ENCODE assay signal across 9 cellular contexts in genomic region chr9:37920471-37921167, GRCh38. TPM values are rescaled to one million over a fixed set of nuclear protein-coding genes. Genes with fewer than 3 reads are reported as not detected.
DNase-seq lines count a peak whose midpoint lies in the region; ATAC-seq, FAIRE-seq and TF ChIP-seq lines count a peak whose summit lies in the region.
"Had no signal": no experiment of that assay in that cellular context is flagged by ENCODE, and none has a peak within 500 bp of the region (broad histone marks: within the 10 kb centered on the region; RNA-seq: fewer than 3 reads in every experiment).

No MANE protein-coding gene starts in this region.

- no peaks in the 10 kb centered on the region for H3K36me3 ChIP-seq in GM12878 (ENCODE audit: control insufficient read depth in 2 of 2, insufficient read depth in 2 of 2, low read length in 1 of 2)

- H3K79me2 ChIP-seq in GM12878 (ENCODE audit: control insufficient read depth, insufficient read depth, low read length) = no peaks in the 10 kb centered on the region

- H3K9me3 ChIP-seq in GM12878 (replicated peaks; ENCODE audit: control insufficient read depth, insufficient read depth, low read length) = no peaks in the 10 kb centered on the region

- FAIRE-seq in GM12878 (lab: Jason Lieb, UNC) (peak; percentile 77), urothelium cell line (lab: Jason Lieb, UNC) (no peak)

- TF ChIP-seq CTCF in GM12878 (IDR thresholded peaks at IDR 0.05 in 2 of 3, conservative IDR thresholded peaks at IDR 0.05 in 1 of 3; ENCODE audit: control insufficient read depth in 2 of 3, extremely low read depth in 1 of 3, insufficient read depth in 1 of 3, low read depth in 3 of 3, low read length in 3 of 3) = no peak

- BruUV-seq in GM12878 (replicated peaks; lab: Mats Ljungman, UMichigan) = no TSS peak

- no peaks in the 10 kb centered on the region for H3K4me1 Mint-ChIP-seq in activated naive CD8-positive, alpha-beta T cell treated with anti-CD3 and anti-CD28 coated beads, Interleukin-2, amount 10 ng/mL, durations not matched to agents 7 days and 5 days
- H3K4me1 Mint-ChIP-seq in activated naive CD8-positive, alpha-beta T cell treated with anti-CD3 and anti-CD28 coated beads for 36 hours = no peaks in the 10 kb centered on the region
- H3K4me1 Mint-ChIP-seq in stimulated activated naive B cell treated with anti-CD40 and anti-IgM and Interleukin-4, amounts not matched to agents 10 μg/mL and 1 μg/mL and 100 μg/mL, for 72 hours = no peaks in the 10 kb centered on the region

- no peak overlapping the region for H3K4me2 ChIP-seq in GM12878 (ENCODE audit: control insufficient read depth, insufficient read depth)

- H3K36me3 Mint-ChIP-seq in activated naive CD8-positive, alpha-beta T cell treated with anti-CD3 and anti-CD28 coated beads, Interleukin-2, amount 10 ng/mL, durations not matched to agents 7 days and 5 days = no peaks in the 10 kb centered on the region
- no peaks in the 10 kb centered on the region for H3K36me3 Mint-ChIP-seq in activated naive CD8-positive, alpha-beta T cell treated with anti-CD3 and anti-CD28 coated beads for 36 hours
- no peaks in the 10 kb centered on the region for H3K36me3 Mint-ChIP-seq in stimulated activated naive B cell treated with anti-CD40 and anti-IgM and Interleukin-4, amounts not matched to agents 10 μg/mL and 1 μg/mL and 100 μg/mL, for 72 hours

- no peak overlapping the region for H3K4me3 ChIP-seq in GM12878

- SMC1A ChIA-PET in GM12878 (lab: Charles Lee; ENCODE audit: uncharacterized antibody, unreplicated experiment) = interaction anchor here (0.7 to 2.2 kb wide), 4 partner anchors 146 to 337 kb away, joined by 3 to 10 read pairs (median 3); partner anchors contain the start of gene SHB

- CTCF ChIA-PET in GM12878 (lab: Yijun Ruan, JAX) = interaction anchor here (0.5 to 2.1 kb wide), 4 partner anchors 12 to 343 kb away, joined by 3 to 15 read pairs (median 4); partner anchors contain the start of gene SHB

- no peak overlapping the region for H3K9ac ChIP-seq in GM12878 (ENCODE audit: control insufficient read depth, insufficient read depth, low read length)

- no peak for TF ChIP-seq POLR2A in GM12878 (IDR thresholded peaks at IDR 0.05; ENCODE audit: low read depth, low read length)

- peak; percentile 26 for DNase-seq in activated naive CD8-positive, alpha-beta T cell treated with anti-CD3 and anti-CD28 coated beads, Interleukin-2, amount 10 ng/mL, durations not matched to agents 7 days and 5 days
- no peak for DNase-seq in activated naive CD8-positive, alpha-beta T cell treated with anti-CD3 and anti-CD28 coated beads for 36 hours
- DNase-seq in GM12878 (ENCODE audit: low read depth, low spot score) (no peak), NCI-H187 (lab: John Stamatoyannopoulos, UW) (no peak), urothelium cell line (ENCODE audit: low spot score) (no peak)
- no peak for DNase-seq in stimulated activated naive B cell treated with anti-CD40 and anti-IgM and Interleukin-4, amounts not matched to agents 10 μg/mL and 1 μg/mL and 100 μg/mL, for 72 hours
- DNase-seq: activated T-cell treated with anti-CD3 and anti-CD28 coated beads, Interleukin-2, amount 50 U/mL, for 24 hours had no signal

- H3K4me1 ChIP-seq in GM12878 (ENCODE audit: control insufficient read depth, insufficient read depth, low read length) = no peaks in the 10 kb centered on the region

- no peaks in the 10 kb centered on the region for H3K27me3 ChIP-seq in GM12878 (replicated peaks in 1 of 2; ENCODE audit: control insufficient read depth in 2 of 2, insufficient read depth in 2 of 2, low read length in 1 of 2)

- H3K27ac ChIP-seq in GM12878 (ENCODE audit: control insufficient read depth, insufficient read depth) = no peak overlapping the region

- in situ Hi-C loops in GM12878 (cut with MboI) = loop anchor here (25.0 kb wide), 1 partner anchor 767 kb away; no protein-coding TSS in a partner anchor

- peaks cover 3% of the 10 kb centered on the region for H3K27me3 Mint-ChIP-seq in activated naive CD8-positive, alpha-beta T cell treated with anti-CD3 and anti-CD28 coated beads, Interleukin-2, amount 10 ng/mL, durations not matched to agents 7 days and 5 days
- H3K27me3 Mint-ChIP-seq in activated naive CD8-positive, alpha-beta T cell treated with anti-CD3 and anti-CD28 coated beads for 36 hours = no peaks in the 10 kb centered on the region
- H3K27me3 Mint-ChIP-seq in stimulated activated naive B cell treated with anti-CD40 and anti-IgM and Interleukin-4, amounts not matched to agents 10 μg/mL and 1 μg/mL and 100 μg/mL, for 72 hours = no peaks in the 10 kb centered on the region
- H3K27me3 Mint-ChIP-seq: activated T-cell treated with anti-CD3 and anti-CD28 coated beads, Interleukin-2, amount 50 U/mL, for 24 hours had no signal

- WGBS in GM12878 (ENCODE audit: insufficient coverage, insufficient replicate concordance, low lambda C conversion rate, missing lambda C conversion rate) = 83% methylated on average over 4 of the region's 5 CpGs

- RAD21 ChIA-PET in GM12878 (lab: Charles Lee; ENCODE audit: unreplicated experiment) = interaction anchor here (0.5 to 1.6 kb wide), 5 partner anchors 17 to 265 kb away, joined by 3 to 4 read pairs (median 3); no protein-coding TSS in a partner anchor

- H3K9me3 Mint-ChIP-seq in activated naive CD8-positive, alpha-beta T cell treated with anti-CD3 and anti-CD28 coated beads, Interleukin-2, amount 10 ng/mL, durations not matched to agents 7 days and 5 days = no peaks in the 10 kb centered on the region
- H3K9me3 Mint-ChIP-seq in activated naive CD8-positive, alpha-beta T cell treated with anti-CD3 and anti-CD28 coated beads for 36 hours = no peaks in the 10 kb centered on the region
- no peaks in the 10 kb centered on the region for H3K9me3 Mint-ChIP-seq in stimulated activated naive B cell treated with anti-CD40 and anti-IgM and Interleukin-4, amounts not matched to agents 10 μg/mL and 1 μg/mL and 100 μg/mL, for 72 hours
- H3K9me3 Mint-ChIP-seq: activated T-cell treated with anti-CD3 and anti-CD28 coated beads, Interleukin-2, amount 50 U/mL, for 24 hours had no signal

- no peak overlapping the region for H3K4me3 Mint-ChIP-seq in activated naive CD8-positive, alpha-beta T cell treated with anti-CD3 and anti-CD28 coated beads, Interleukin-2, amount 10 ng/mL, durations not matched to agents 7 days and 5 days
- no peak overlapping the region for H3K4me3 Mint-ChIP-seq in activated naive CD8-positive, alpha-beta T cell treated with anti-CD3 and anti-CD28 coated beads for 36 hours
- H3K4me3 Mint-ChIP-seq in stimulated activated naive B cell treated with anti-CD40 and anti-IgM and Interleukin-4, amounts not matched to agents 10 μg/mL and 1 μg/mL and 100 μg/mL, for 72 hours = no peak overlapping the region
- H3K4me3 Mint-ChIP-seq: activated T-cell treated with anti-CD3 and anti-CD28 coated beads, Interleukin-2, amount 50 U/mL, for 24 hours had no signal

- no peak overlapping the region for H3K27ac Mint-ChIP-seq in activated naive CD8-positive, alpha-beta T cell treated with anti-CD3 and anti-CD28 coated beads, Interleukin-2, amount 10 ng/mL, durations not matched to agents 7 days and 5 days
- no peak overlapping the region for H3K27ac Mint-ChIP-seq in activated naive CD8-positive, alpha-beta T cell treated with anti-CD3 and anti-CD28 coated beads for 36 hours
- H3K27ac Mint-ChIP-seq in stimulated activated naive B cell treated with anti-CD40 and anti-IgM and Interleukin-4, amounts not matched to agents 10 μg/mL and 1 μg/mL and 100 μg/mL, for 72 hours = no peak overlapping the region
- H3K27ac Mint-ChIP-seq: activated T-cell treated with anti-CD3 and anti-CD28 coated beads, Interleukin-2, amount 50 U/mL, for 24 hours had no signal

- POLR2A ChIA-PET in activated naive CD8-positive, alpha-beta T cell treated with anti-CD3 and anti-CD28 coated beads, Interleukin-2, amount 10 ng/mL, durations not matched to agents 7 days and 5 days (lab: Charles Lee) = no interaction called here
- POLR2A ChIA-PET in GM12878 (lab: Charles Lee) = no interaction called here

- no peak for TF ChIP-seq EP300 in GM12878 (IDR thresholded peaks at IDR 0.05; ENCODE audit: borderline replicate concordance in 1 of 2, control insufficient read depth in 1 of 2, low read depth in 2 of 2, low read length in 2 of 2)

- TF ChIP-seq RAD21 in GM12878 (IDR thresholded peaks at IDR 0.05; ENCODE audit: insufficient read depth, low read depth, low read length) = no peak

- intact Hi-C loops in GM12878 (cut with micrococcal nuclease; ENCODE audit: unreplicated experiment) = no loop called here

- no peaks in the 10 kb centered on the region for H4K20me1 ChIP-seq in GM12878 (ENCODE audit: control insufficient read depth, insufficient read depth)

- no peak for ATAC-seq in activated naive CD8-positive, alpha-beta T cell treated with anti-CD3 and anti-CD28 coated beads, Interleukin-2, amount 10 ng/mL, durations not matched to agents 7 days and 5 days (ENCODE audit: low read depth)
- peak; percentile 76 for ATAC-seq in HG02981 (IDR thresholded peaks at IDR 0.05; ENCODE audit: unreplicated experiment)
- ATAC-seq in GM12878 = peak; percentile 89
- peak; percentile 49 to 76 for ATAC-seq in stimulated activated naive B cell treated with anti-CD40 and anti-IgM and Interleukin-4, amounts not matched to agents 10 μg/mL and 1 μg/mL and 100 μg/mL, for 72 hours (replicated peaks)
- ATAC-seq in HG03039 (IDR thresholded peaks at IDR 0.05; ENCODE audit: unreplicated experiment) = no peak

- no peak overlapping the region for H2AFZ ChIP-seq in GM12878 (ENCODE audit: control insufficient read depth, low read depth, low read length)

RNA-seq across cellular contexts. Expression of gene SLC25A51, which starts 16.7 kb away (rescaled TPM):
- total RNA-seq in activated naive CD8-positive, alpha-beta T cell treated with anti-CD3 and anti-CD28 coated beads, Interleukin-2, amount 10 ng/mL, durations not matched to agents 7 days and 5 days = 10 to 100 TPM; 30.8 to 33.9 TPM
- 10 to 100 TPM; 32.2 to 32.7 TPM for total RNA-seq in activated naive CD8-positive, alpha-beta T cell treated with anti-CD3 and anti-CD28 coated beads for 36 hours
- 44.6 and 50.8 TPM in 2 replicates for total RNA-seq in GM12878 (2013; cell fraction: nucleolus; rRNA removed)
- 29.2 and 29.3 TPM in 2 replicates for total RNA-seq in GM12878 (2014; rRNA removed)
- 27.5 and 27.7 TPM in 2 replicates for total RNA-seq in GM12878 (2014; rRNA removed; fragmentation: Illumina TruSeq; extraction: Trizol)
- total RNA-seq in GM12878 (2021) = 23.9 and 24.2 TPM in 2 replicates
- polyA plus RNA-seq in GM12878 (2011; ENCODE audit: low read depth) = 10.3 TPM
- polyA plus RNA-seq in GM12878 (2011; rRNA removed) = 25.3 and 25.5 TPM in 2 replicates
- polyA plus RNA-seq in GM12878 (2011; cell fraction: cytosol; rRNA removed) = 19.1 and 20.3 TPM in 2 replicates
- polyA plus RNA-seq in GM12878 (2011; cell fraction: nucleus; rRNA removed) = 13.1 and 14.7 TPM in 2 replicates
- polyA plus RNA-seq in GM12878 (2012) = 7.9 and 9.2 TPM in 2 replicates
- 11.7 and 13.8 TPM in 2 replicates for polyA plus RNA-seq in GM12878 (2014; fragmentation: Illumina TruSeq; extraction: Trizol)
- polyA plus RNA-seq in GM12878 (2014; fragmentation: Nextera tagmentation; extraction: Ambion mirVana) = 1 to 10 TPM; 3.8 to 6.1 TPM
- polyA plus RNA-seq in GM12878 (2014; rRNA removed) = 11.2 and 12.7 TPM in 2 replicates
- polyA plus RNA-seq in GM12878 (2016; fragmentation: Nextera tagmentation; extraction: Ambion mirVana) = 10 to 100 TPM; 10.8 to 11.2 TPM
- 69.3 and 75.2 TPM in 2 replicates for polyA minus RNA-seq in GM12878 (2011; rRNA and poly(A)+ RNA removed)
- 17.4 and 20.7 TPM in 2 replicates for polyA minus RNA-seq in GM12878 (2011; cell fraction: cytosol; rRNA and poly(A)+ RNA removed)
- polyA minus RNA-seq in GM12878 (2011; cell fraction: nucleus; rRNA and poly(A)+ RNA removed) = 14.7 and 25.9 TPM in 2 replicates

Comparison
In these comparisons a context has a peak if more than half of its experiments do, and no peak if none do; other contexts are left out.
1. ATAC-seq: peak in HG02981 (single experiment), GM12878 (single experiment) and stimulated activated naive B cell treated with anti-CD40 and anti-IgM and Interleukin-4, amounts not matched to agents 10 μg/mL and 1 μg/mL and 100 μg/mL, for 72 hours (2 of 2); none in activated naive CD8-positive, alpha-beta T cell treated with anti-CD3 and anti-CD28 coated beads, Interleukin-2, amount 10 ng/mL, durations not matched to agents 7 days and 5 days (single experiment) and HG03039 (single experiment).